ENCODE assay signal across 7 cellular contexts in the genomic region with DNA sequence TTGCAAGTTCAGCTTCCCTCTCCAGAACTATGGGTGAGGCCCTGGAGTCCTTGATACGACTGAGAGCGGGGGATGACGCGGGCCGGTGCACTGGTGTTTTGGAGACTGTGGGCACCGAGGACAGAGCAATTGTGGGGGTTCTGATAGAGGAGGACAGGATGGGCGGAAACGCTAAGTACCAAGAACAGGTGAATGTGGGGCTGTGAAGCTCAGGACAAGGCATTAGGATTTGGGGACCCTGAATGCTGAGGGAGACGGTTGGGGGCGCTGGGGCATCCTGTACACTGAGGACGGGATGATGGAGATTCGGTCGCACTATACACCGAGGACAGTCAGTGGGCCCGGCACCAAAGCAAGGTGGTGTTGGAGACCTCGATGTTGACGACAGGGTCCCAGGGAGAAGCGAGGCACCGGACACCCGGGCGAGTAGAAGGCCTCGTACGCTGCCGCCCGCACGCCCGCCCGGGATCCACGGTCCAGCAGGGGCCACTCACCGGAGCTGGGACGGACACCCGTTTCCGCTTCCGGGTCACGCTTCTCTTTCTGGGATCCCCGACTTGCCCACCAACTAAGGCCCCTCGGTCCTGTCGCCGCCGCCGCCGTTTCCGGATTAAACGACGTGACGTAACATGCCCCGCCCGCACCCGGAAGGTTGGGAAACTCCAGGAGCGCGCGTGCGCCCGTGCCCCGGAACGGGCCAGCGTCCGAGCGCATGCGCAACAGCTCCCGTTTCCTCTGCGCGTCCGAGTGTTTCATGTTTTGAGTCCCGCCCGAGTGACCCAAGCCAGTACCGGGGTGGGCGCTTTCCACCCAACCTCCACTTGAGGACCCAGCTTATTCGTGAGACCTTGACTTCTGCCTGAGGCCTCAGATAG. TPM values are rescaled to one million over a fixed set of nuclear protein-coding genes. Genes with fewer than 3 reads are reported as not detected.
DNase-seq lines count a peak whose midpoint lies in the region; ATAC-seq and TF ChIP-seq lines count a peak whose summit lies in the region.

A gene (minus strand): TSS at position 612 of the 875 bp plus-strand sequence. CDS start 893 bp downstream, outside the sequence.

- DNase-seq in HT-29 (ENCODE audit: low spot score) = peak; percentile 99
- peak; percentile 94 to 97 for DNase-seq in activated CD8-positive, alpha-beta memory T cell treated with anti-CD3 and anti-CD28 coated beads for 1 hour (ENCODE audit: extremely low read depth in 1 of 2, low read depth in 1 of 2)
- DNase-seq in endothelial cell (ENCODE audit: low spot score) = peak; percentile 98
- peak; percentile 99 for DNase-seq in mucosa of descending colon
- DNase-seq in stimulated activated CD8-positive, alpha-beta memory T cell treated with anti-CD3 and anti-CD28 coated beads, Interleukin-4, amount 100 ng/mL, for 24 hours (ENCODE audit: low read depth) = peak; percentile 98
- DNase-seq in T1000 (lab: John Stamatoyannopoulos, UW) = no peak

- peak; percentile 22 for ATAC-seq in GM19025 (IDR thresholded peaks at IDR 0.05; ENCODE audit: low read depth, unreplicated experiment)
- ATAC-seq in mucosa of descending colon = peak; percentile 64

- H3K4me3 Mint-ChIP-seq in endothelial cell (ENCODE audit: unreplicated experiment) = peak within 1 kb of the TSS; percentile 92

- intact Hi-C loops in mucosa of descending colon (cut with DNase I, micrococcal nuclease) = no loop called here

- peaks cover 19% of the 10 kb centered on the region for H3K4me1 ChIP-seq in mucosa of descending colon (ENCODE audit: low read depth)

- peaks cover 30% of the 10 kb centered on the region for H3K4me1 Mint-ChIP-seq in endothelial cell (ENCODE audit: unreplicated experiment)

- H3K9me3 Mint-ChIP-seq in endothelial cell (ENCODE audit: unreplicated experiment) = no peaks in the 10 kb centered on the region

- peaks cover 21% of the 10 kb centered on the region for H3K27me3 Mint-ChIP-seq in endothelial cell (ENCODE audit: unreplicated experiment)

- peak within 1 kb of the TSS; percentile 97 for H3K27ac Mint-ChIP-seq in endothelial cell (ENCODE audit: unreplicated experiment)

- no peak for TF ChIP-seq CTCF in endothelial cell (IDR thresholded peaks at IDR 0.05; ENCODE audit: unreplicated experiment)
- TF ChIP-seq CTCF in mucosa of descending colon (IDR thresholded peaks at IDR 0.05) = no peak

- no peaks in the 10 kb centered on the region for H3K9me3 ChIP-seq in mucosa of descending colon

- peaks cover 20% of the 10 kb centered on the region for H3K36me3 ChIP-seq in mucosa of descending colon (ENCODE audit: low read depth)

- H3K36me3 Mint-ChIP-seq in endothelial cell (ENCODE audit: low read depth, unreplicated experiment) = peaks cover 48% of the 10 kb centered on the region

- H3K4me3 ChIP-seq in mucosa of descending colon = peak within 1 kb of the TSS; percentile 62

RNA-seq across cellular contexts. Expression of the gene that starts here (rescaled TPM):
- total RNA-seq in HT-29 (2014; rRNA removed; shearing (Covaris generic)) = 236 and 268 TPM in 2 replicates
- total RNA-seq in endothelial cell (ENCODE audit: unreplicated experiment) (130 TPM), mucosa of descending colon (100 to 1,000 TPM; 125 to 231 (median 195) TPM)
